27 cellular contexts compared by ENCODE assay signal in genomic region chr18:44790860-44791259, GRCh38.
DNase-seq lines count a peak whose midpoint lies in the region; ATAC-seq and TF ChIP-seq lines count a peak whose summit lies in the region.
"Had no signal": no experiment of that assay in that cellular context is flagged by ENCODE, and none has a peak within 500 bp of the region (broad histone marks: within the 10 kb centered on the region; RNA-seq: fewer than 3 reads in every experiment).

No MANE protein-coding gene starts in this region.

- H3K4me2 ChIP-seq in mesendoderm (ENCODE audit: low read length), result no peak overlapping the region

- no peak overlapping the region for H2BK5ac ChIP-seq in mesendoderm (ENCODE audit: low read length)

- TF ChIP-seq EP300 in transverse colon (IDR thresholded peaks at IDR 0.05; ENCODE audit: low read depth) (no peak), tibial nerve (IDR thresholded peaks at IDR 0.05) (no peak), suprapubic skin (IDR thresholded peaks at IDR 0.05) (no peak)

- no peak overlapping the region for H2BK15ac ChIP-seq in mesendoderm (replicated peaks; ENCODE audit: low read depth)

- no peaks in the 10 kb centered on the region for H3K79me1 ChIP-seq in mesendoderm (ENCODE audit: low read length)

- no peak overlapping the region for H4K8ac ChIP-seq in mesendoderm (ENCODE audit: low read depth, low read length)

- no peaks in the 10 kb centered on the region for H3K36me3 ChIP-seq in heart left ventricle
- no peaks in the 10 kb centered on the region for H3K36me3 ChIP-seq in mesendoderm (ENCODE audit: control insufficient read depth, insufficient read depth, low read length)
- no peaks in the 10 kb centered on the region for H3K36me3 ChIP-seq in rectal smooth muscle tissue (ENCODE audit: control insufficient read depth, insufficient read depth, low read length)
- H3K36me3 ChIP-seq in transverse colon, result no peaks in the 10 kb centered on the region
- no peaks in the 10 kb centered on the region for H3K36me3 ChIP-seq in tibial nerve
- no peaks in the 10 kb centered on the region for H3K36me3 ChIP-seq in suprapubic skin
- H3K36me3 ChIP-seq: ovary, WERI-Rb-1 had no signal

- no peak overlapping the region for H3K23ac ChIP-seq in mesendoderm (ENCODE audit: low read length)

- no peak for TF ChIP-seq POLR2A in heart left ventricle (IDR thresholded peaks at IDR 0.05)
- TF ChIP-seq POLR2A in transverse colon (IDR thresholded peaks at IDR 0.05), result no peak
- TF ChIP-seq POLR2A in tibial nerve (IDR thresholded peaks at IDR 0.05), result no peak
- no peak for TF ChIP-seq POLR2A in suprapubic skin (IDR thresholded peaks at IDR 0.05)

- no peaks in the 10 kb centered on the region for H3K79me2 ChIP-seq in mesendoderm (ENCODE audit: control insufficient read depth, insufficient read depth, low read length)

- no peak overlapping the region for H4K5ac ChIP-seq in mesendoderm (ENCODE audit: low read length)

- H3K4me1 ChIP-seq in heart left ventricle, result peaks cover 11 to 56% (median 46%) of the 10 kb centered on the region in 12 donors
- peaks cover 5% of the 10 kb centered on the region for H3K4me1 ChIP-seq in mesendoderm (ENCODE audit: control insufficient read depth, low read depth, low read length)
- peaks cover 57% of the 10 kb centered on the region for H3K4me1 ChIP-seq in rectal smooth muscle tissue (ENCODE audit: control insufficient read depth, insufficient read depth, low read length)
- H3K4me1 ChIP-seq in transverse colon, result peaks cover 9 to 61% (median 31%) of the 10 kb centered on the region in 4 donors
- H3K4me1 ChIP-seq in tibial nerve, result peaks cover 0 to 35% (median 12%) of the 10 kb centered on the region in 4 donors
- H3K4me1 ChIP-seq in suprapubic skin, result peaks cover 31% of the 10 kb centered on the region

- intact Hi-C loops in heart left ventricle (cut with DNase I) (loop anchor here in 3 of 10 donors (5.0 to 10.0 kb wide), 4 partner anchors 36 to 106 kb away; partner anchors contain the start of gene SETBP1 (in 1 of the 3)), left cardiac atrium (cut with DNase I) (no loop called here), transverse colon (cut with DNase I; ENCODE audit: low total_unique reads) (no loop called here)

- H3K9me3 ChIP-seq in heart left ventricle, result no peaks in the 10 kb centered on the region
- H3K9me3 ChIP-seq in transverse colon, result no peaks in the 10 kb centered on the region
- no peaks in the 10 kb centered on the region for H3K9me3 ChIP-seq in tibial nerve
- H3K9me3 ChIP-seq in suprapubic skin, result no peaks in the 10 kb centered on the region
- H3K9me3 ChIP-seq: ovary had no signal

- no peak overlapping the region for H2AK5ac ChIP-seq in mesendoderm (ENCODE audit: low read length)

- no peak overlapping the region for H3K4me3 ChIP-seq in heart left ventricle
- H3K4me3 ChIP-seq in mesendoderm (ENCODE audit: low read length), result no peak overlapping the region
- no peak overlapping the region for H3K4me3 ChIP-seq in rectal smooth muscle tissue (ENCODE audit: low read length)
- H3K4me3 ChIP-seq in transverse colon, result no peak overlapping the region
- no peak overlapping the region for H3K4me3 ChIP-seq in tibial nerve
- H3K4me3 ChIP-seq in suprapubic skin, result no peak overlapping the region
- H3K4me3 ChIP-seq: ovary had no signal

- no peak for TF ChIP-seq CTCF in heart left ventricle (IDR thresholded peaks at IDR 0.05)
- no peak for TF ChIP-seq CTCF in transverse colon (IDR thresholded peaks at IDR 0.05)
- no peak for TF ChIP-seq CTCF in tibial nerve (IDR thresholded peaks at IDR 0.05)
- no peak for TF ChIP-seq CTCF in suprapubic skin (IDR thresholded peaks at IDR 0.05)

- H3K27me3 ChIP-seq in heart left ventricle (no peaks in the 10 kb centered on the region), mesendoderm (ENCODE audit: insufficient read depth, low read length, poor library complexity) (no peaks in the 10 kb centered on the region), rectal smooth muscle tissue (ENCODE audit: control insufficient read depth, insufficient read depth, low read length) (no peaks in the 10 kb centered on the region), transverse colon (no peaks in the 10 kb centered on the region), tibial nerve (no peaks in the 10 kb centered on the region), suprapubic skin (no peaks in the 10 kb centered on the region)
- H3K27me3 ChIP-seq: ovary had no signal

- DNase-seq in heart left ventricle (no peak), left cardiac atrium (no peak), mesendoderm (no peak), transverse colon (no peak), tibial nerve (ENCODE audit: low spot score in 2 of 2) (no peak), suprapubic skin (ENCODE audit: low spot score in 2 of 2) (no peak)
- no peak for DNase-seq in activated CD4-positive, alpha-beta T cell treated with anti-CD3 and anti-CD28 coated beads for 1 hour
- DNase-seq: 8988T; activated CD4-positive, alpha-beta T cell treated with anti-CD3 and anti-CD28 coated beads, Interleukin-2, amount 50 U/mL, for 1 hour; activated effector memory CD4-positive, alpha-beta T cell treated with Interleukin-2 at 50 U/mL for 16 hours; activated T-cell treated with anti-CD3 and anti-CD28 coated beads, Interleukin-2, amount 50 U/mL, for 1 hour; C1 segment of cervical spinal cord; DMS79; midbrain; natural killer cell; NCI-H1417 treated with DMSO at 0.1 percent for 48 hours; NCI-H2081; NCI-H446; NCI-H82; retina; SIG-M5; stimulated activated CD8-positive, alpha-beta memory T cell treated with anti-CD3 and anti-CD28 coated beads, Interleukin-4, amount 100 ng/mL, for 48 hours; T-helper 9 cell; WERI-Rb-1 had no signal

- H3K4ac ChIP-seq in mesendoderm (ENCODE audit: low read depth, low read length), result no peak overlapping the region

- 91 to 95% (median 93%) methylated on average over 4 of the region's 4 CpGs for WGBS in heart left ventricle, 4 donors
- WGBS in mesendoderm (ENCODE audit: extremely low coverage, insufficient coverage, low lambda C conversion rate), result no CpG with 5 or more reads among the region's 4 CpGs
- 94% methylated on average over 3 to 4 of the region's 4 CpGs for whole genome bisulfite sequencing in transverse colon (ENCODE audit: low coverage in 1 of 2), 2 donors
- 91 to 92% methylated on average over 4 of the region's 4 CpGs for WGBS in tibial nerve, 2 donors
- 94% methylated on average over 4 of the region's 4 CpGs for WGBS in suprapubic skin

- no peak overlapping the region for H2BK120ac ChIP-seq in mesendoderm (ENCODE audit: low read depth, low read length)

- ATAC-seq in heart left ventricle, result no peak
- no peak for ATAC-seq in left cardiac atrium
- ATAC-seq: activated naive CD4-positive, alpha-beta T cell treated with anti-CD3 and anti-CD28 coated beads, Interleukin-2, amount 50 U/mL, for 72 hours; natural killer cell had no signal

- H3K9ac ChIP-seq in mesendoderm (ENCODE audit: low read length) (no peak overlapping the region), rectal smooth muscle tissue (ENCODE audit: low read length) (peak overlapping the region; percentile 2)

- in situ Hi-C loops in transverse colon (cut with MboI; ENCODE audit: low pct_ligation_motif_present in 1 of 4, low pct_unique_long_range_greater_than_20kb in 1 of 4, low sequenced_read_pairs in 3 of 4), result loop anchor here in 1 of 4 donors (10.0 kb wide), 1 partner anchor 56 kb away; no protein-coding TSS in a partner anchor

- no peak overlapping the region for H3K18ac ChIP-seq in mesendoderm (ENCODE audit: low read length)

- peak overlapping the region in 11 of 12 donors; percentile 18 to 81 (median 67) for H3K27ac ChIP-seq in heart left ventricle
- no peak overlapping the region for H3K27ac ChIP-seq in mesendoderm (ENCODE audit: low read depth, low read length)
- peak overlapping the region; percentile 93 for H3K27ac ChIP-seq in rectal smooth muscle tissue (ENCODE audit: low read depth, low read length)
- H3K27ac ChIP-seq in transverse colon, result peak overlapping the region; percentile 62 to 84 (median 80)
- no peak overlapping the region for H3K27ac ChIP-seq in tibial nerve
- H3K27ac ChIP-seq in suprapubic skin, result no peak overlapping the region
- H3K27ac ChIP-seq: WERI-Rb-1 had no signal

- peak overlapping the region; percentile 12 for H3K56ac ChIP-seq in mesendoderm (ENCODE audit: low read length)

Comparison
In these comparisons a context has a peak if more than half of its experiments do, and no peak if none do; other contexts are left out.
1. H3K27ac ChIP-seq: peak in heart left ventricle (11 of 12), rectal smooth muscle tissue (single experiment) and transverse colon (4 of 4); none in mesendoderm (single experiment), tibial nerve (0 of 4) and suprapubic skin (single experiment).